In the genomic region with DNA sequence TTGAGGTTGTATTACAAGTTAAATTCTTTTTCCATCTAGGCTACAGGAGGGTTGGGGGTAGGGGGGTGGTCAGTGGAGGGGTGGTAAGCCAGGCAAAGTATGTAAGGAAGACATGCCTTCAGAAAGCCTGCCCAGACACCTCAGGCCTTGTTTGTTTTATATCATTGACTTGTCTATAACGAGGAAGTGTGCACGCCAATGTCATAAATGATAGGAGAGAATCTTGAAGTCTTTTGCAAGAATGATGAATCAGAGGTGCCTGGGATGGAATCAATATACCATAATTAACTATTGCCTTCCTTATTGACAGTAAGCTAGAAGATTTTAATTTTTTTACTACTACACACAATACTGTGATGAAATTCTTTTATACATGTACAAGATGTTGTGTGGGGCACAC, we compare ENCODE assay signal across 27 cellular contexts.
"Had no signal": no experiment of that assay in that cellular context is flagged by ENCODE, and none has a peak within 500 bp of the region (broad histone marks: within the 10 kb centered on the region; RNA-seq: fewer than 3 reads in every experiment).

No MANE protein-coding gene starts in this region.

- H3K27me3 ChIP-seq: stomach, testis, thyroid gland, tibial nerve, upper lobe of left lung, upper lobe of right lung, uterus, vagina had no signal

- H3K4me3 ChIP-seq: stomach, suprapubic skin, testis, thoracic aorta, thyroid gland, tibial artery, tibial nerve, transverse colon, upper lobe of left lung, upper lobe of right lung, uterus, vagina had no signal

- H3K36me3 ChIP-seq: stomach, suprapubic skin, thoracic aorta, thyroid gland, tibial artery, tibial nerve, transverse colon, upper lobe of left lung, upper lobe of right lung, uterus, vagina had no signal

- FAIRE-seq: urothelium cell line had no signal

- H3K4me1 ChIP-seq: stomach, suprapubic skin, testis, thyroid gland, tibial artery, tibial nerve, transverse colon, upper lobe of left lung, upper lobe of right lung, uterus, vagina had no signal

- H3K9me3 ChIP-seq: stomach, suprapubic skin, testis, thoracic aorta, thyroid gland, tibial artery, tibial nerve, transverse colon, upper lobe of left lung, upper lobe of right lung, uterus, vagina had no signal

- ATAC-seq: stimulated activated effector memory CD8-positive, alpha-beta T cell treated with anti-CD3 and anti-CD28 coated beads, Interleukin-12 subunit alpha, Interleukin-12 subunit beta, amount 100 ng/mL, for 72 hours; stimulated activated memory B cell treated with anti-CD40 and anti-IgM and Interleukin-4, amounts not matched to agents 10 μg/mL and 1 μg/mL and 100 μg/mL, for 72 hours; stimulated activated naive B cell treated with anti-CD40 and anti-IgM and Interleukin-4, amounts not matched to agents 10 μg/mL and 1 μg/mL and 100 μg/mL, for 72 hours; stimulated activated naive CD8-positive, alpha-beta T cell treated with anti-CD3 and anti-CD28 coated beads, Interleukin-15, amount 100 ng/mL, for 72 hours; stimulated activated naive CD8-positive, alpha-beta T cell treated with anti-CD3 and anti-CD28 coated beads, Interleukin-15, Interleukin-2, amounts not matched to agents 100 U/mL and 50 U/mL, for 24 hours; upper lobe of right lung had no signal

- DNase-seq: stimulated activated CD4-positive, alpha-beta T cell treated with anti-CD3 and anti-CD28 coated beads, Interleukin-2, amount 100 ng/mL, for 48 hours; stimulated activated CD4-positive, alpha-beta T cell treated with anti-CD3 and anti-CD28 coated beads, Interleukin-4, amount 100 ng/mL, for 1 hour; stimulated activated CD4-positive, alpha-beta T cell treated with anti-CD3 and anti-CD28 coated beads, Interleukin-4, amount 100 ng/mL, for 24 hours; stimulated activated CD4-positive, alpha-beta T cell treated with anti-CD3 and anti-CD28 coated beads, Interleukin-4, amount 100 ng/mL, for 4 hours; stimulated activated CD8-positive, alpha-beta memory T cell treated with anti-CD3 and anti-CD28 coated beads, Interleukin-4, amount 100 ng/mL, for 48 hours; stimulated activated naive B cell treated with anti-CD40 and anti-IgM and Interleukin-4, amounts not matched to agents 10 μg/mL and 1 μg/mL and 100 μg/mL, for 72 hours; stimulated activated naive CD4-positive, alpha-beta T cell; stimulated activated naive CD4-positive, alpha-beta T cell treated with Interleukin-2 at 50 U/mL for 16 hours; stimulated activated naive CD8-positive, alpha-beta T cell treated with anti-CD3 and anti-CD28 coated beads, Interleukin-15, amount 100 ng/mL, for 72 hours; stimulated activated naive CD8-positive, alpha-beta T cell treated with anti-CD3 and anti-CD28 coated beads, Interleukin-15, Interleukin-2, amounts not matched to agents 100 U/mL and 50 U/mL, for 24 hours; stomach; substantia nigra; testis; thyroid gland; tibial artery; transverse colon; trophoblast cell; upper lobe of left lung; upper lobe of right lung; uterus had no signal

- H3K27ac ChIP-seq: stomach, suprapubic skin, testis, thoracic aorta, thyroid gland, tibial artery, tibial nerve, transverse colon, upper lobe of left lung, upper lobe of right lung, uterus, vagina had no signal
